In genomic region chrX:119177278-119177677, GRCh38 we compare ENCODE assay signal across 35 cellular contexts. TPM values are rescaled to one million over a fixed set of nuclear protein-coding genes. Genes with fewer than 3 reads are reported as not detected.
"Had no signal": no experiment of that assay in that cellular context is flagged by ENCODE, and none has a peak within 500 bp of the region (broad histone marks: within the 10 kb centered on the region; RNA-seq: fewer than 3 reads in every experiment).

No MANE protein-coding gene starts in this region.

- H3K9me3 Mint-ChIP-seq: activated B cell treated with CpG ODN at 0.5 μM for 24 hours; activated CD4-positive, alpha-beta memory T cell treated with anti-CD3 and anti-CD28 coated beads for 36 hours; activated CD4-positive, alpha-beta T cell treated with anti-CD3 and anti-CD28 coated beads, Interleukin-2, amount 10 ng/mL, durations not matched to agents 24 days and 14 days; activated CD8-positive, alpha-beta T cell treated with anti-CD3 and anti-CD28 coated beads for 36 hours; activated naive CD4-positive, alpha-beta T cell treated with anti-CD3 and anti-CD28 coated beads, Interleukin-2, amount 10 ng/mL, durations not matched to agents 7 days and 5 days; activated naive CD4-positive, alpha-beta T cell treated with anti-CD3 and anti-CD28 coated beads, Interleukin-2, amount 50 U/mL, for 24 hours; activated naive CD8-positive, alpha-beta T cell treated with anti-CD3 and anti-CD28 coated beads, Interleukin-2, amount 10 ng/mL, durations not matched to agents 7 days and 5 days; activated T-cell treated with anti-CD3 and anti-CD28 coated beads, Interleukin-2, amount 50 U/mL, for 4 hours; activated T-cell treated with anti-CD3 and anti-CD28 coated beads, Interleukin-2, amount 50 U/mL, for 72 hours; activated T-helper 1 cell treated with anti-CD3 and anti-CD28 coated beads, Interleukin-12 subunit alpha, Interleukin-12 subunit beta, Interleukin-2, Interleukin-4 antibody, amounts not matched to agents 30 ng/mL and 10 ng/mL and 1 ng/mL, durations not matched to agents 14 hours and 24 hours and 36 hours; activated T-helper 17 cell treated with anti-CD3 and anti-CD28 coated beads, Interleukin-2, amount 50 U/mL, for 72 hours; T-helper 1 cell treated with Interleukin-12 subunit alpha and Interleukin-12 subunit beta and Interleukin-4 antibody, amounts not matched to agents 30 μg/mL and 1 μg/mL, for 36 hours; T-helper 2 cell treated with Interferon-gamma antibody and Interleukin-4, amounts not matched to agents 5 μg/mL and 100 μg/mL, for 36 hours had no signal

- H3K36me3 Mint-ChIP-seq: activated CD4-positive, alpha-beta memory T cell treated with anti-CD3 and anti-CD28 coated beads for 36 hours; activated naive CD4-positive, alpha-beta T cell treated with anti-CD3 and anti-CD28 coated beads, Interleukin-2, amount 10 ng/mL, durations not matched to agents 7 days and 5 days; activated naive CD4-positive, alpha-beta T cell treated with anti-CD3 and anti-CD28 coated beads, Interleukin-2, amount 50 U/mL, for 24 hours; activated naive CD8-positive, alpha-beta T cell treated with anti-CD3 and anti-CD28 coated beads, Interleukin-2, amount 10 ng/mL, durations not matched to agents 7 days and 5 days had no signal

- H3K4me3 Mint-ChIP-seq: activated B cell treated with CpG ODN at 0.5 μM for 24 hours; activated CD4-positive, alpha-beta memory T cell treated with anti-CD3 and anti-CD28 coated beads for 36 hours; activated CD4-positive, alpha-beta T cell treated with anti-CD3 and anti-CD28 coated beads, Interleukin-2, amount 10 ng/mL, durations not matched to agents 24 days and 14 days; activated CD8-positive, alpha-beta T cell treated with anti-CD3 and anti-CD28 coated beads for 36 hours; activated naive CD4-positive, alpha-beta T cell treated with anti-CD3 and anti-CD28 coated beads, Interleukin-2, amount 10 ng/mL, durations not matched to agents 7 days and 5 days; activated naive CD4-positive, alpha-beta T cell treated with anti-CD3 and anti-CD28 coated beads, Interleukin-2, amount 50 U/mL, for 24 hours; activated naive CD8-positive, alpha-beta T cell; activated naive CD8-positive, alpha-beta T cell treated with anti-CD3 and anti-CD28 coated beads, Interleukin-2, amount 10 ng/mL, durations not matched to agents 7 days and 5 days; activated T-cell treated with anti-CD3 and anti-CD28 coated beads, Interleukin-2, amount 50 U/mL, for 4 hours; activated T-cell treated with anti-CD3 and anti-CD28 coated beads, Interleukin-2, amount 50 U/mL, for 72 hours; activated T-helper 1 cell treated with anti-CD3 and anti-CD28 coated beads, Interleukin-12 subunit alpha, Interleukin-12 subunit beta, Interleukin-2, Interleukin-4 antibody, amounts not matched to agents 30 ng/mL and 10 ng/mL and 1 ng/mL, durations not matched to agents 14 hours and 24 hours and 36 hours; activated T-helper 17 cell treated with anti-CD3 and anti-CD28 coated beads, Interleukin-2, amount 50 U/mL, for 72 hours; T-helper 1 cell treated with Interleukin-12 subunit alpha and Interleukin-12 subunit beta and Interleukin-4 antibody, amounts not matched to agents 30 μg/mL and 1 μg/mL, for 36 hours; T-helper 2 cell treated with Interferon-gamma antibody and Interleukin-4, amounts not matched to agents 5 μg/mL and 100 μg/mL, for 36 hours had no signal

- H3K27ac Mint-ChIP-seq: activated B cell treated with CpG ODN at 0.5 μM for 24 hours; activated CD4-positive, alpha-beta memory T cell treated with anti-CD3 and anti-CD28 coated beads for 36 hours; activated CD4-positive, alpha-beta T cell treated with anti-CD3 and anti-CD28 coated beads, Interleukin-2, amount 10 ng/mL, durations not matched to agents 24 days and 14 days; activated CD8-positive, alpha-beta T cell treated with anti-CD3 and anti-CD28 coated beads for 36 hours; activated naive CD4-positive, alpha-beta T cell treated with anti-CD3 and anti-CD28 coated beads, Interleukin-2, amount 10 ng/mL, durations not matched to agents 7 days and 5 days; activated naive CD4-positive, alpha-beta T cell treated with anti-CD3 and anti-CD28 coated beads, Interleukin-2, amount 50 U/mL, for 24 hours; activated naive CD8-positive, alpha-beta T cell; activated naive CD8-positive, alpha-beta T cell treated with anti-CD3 and anti-CD28 coated beads, Interleukin-2, amount 10 ng/mL, durations not matched to agents 7 days and 5 days; activated T-cell treated with anti-CD3 and anti-CD28 coated beads, Interleukin-2, amount 50 U/mL, for 72 hours; activated T-helper 1 cell treated with anti-CD3 and anti-CD28 coated beads, Interleukin-12 subunit alpha, Interleukin-12 subunit beta, Interleukin-2, Interleukin-4 antibody, amounts not matched to agents 30 ng/mL and 10 ng/mL and 1 ng/mL, durations not matched to agents 14 hours and 24 hours and 36 hours; activated T-helper 17 cell treated with anti-CD3 and anti-CD28 coated beads, Interleukin-2, amount 50 U/mL, for 72 hours; T-helper 1 cell treated with Interleukin-12 subunit alpha and Interleukin-12 subunit beta and Interleukin-4 antibody, amounts not matched to agents 30 μg/mL and 1 μg/mL, for 36 hours; T-helper 2 cell treated with Interferon-gamma antibody and Interleukin-4, amounts not matched to agents 5 μg/mL and 100 μg/mL, for 36 hours had no signal

- DNase-seq: activated B cell treated with CpG ODN at 0.5 μM for 24 hours; activated CD4-positive, alpha-beta memory T cell treated with anti-CD3 and anti-CD28 coated beads for 36 hours; activated CD4-positive, alpha-beta T cell treated with anti-CD3 and anti-CD28 coated beads for 4 hours; activated CD4-positive, alpha-beta T cell treated with anti-CD3 and anti-CD28 coated beads, Interleukin-2, amount 10 ng/mL, durations not matched to agents 24 days and 14 days; activated CD4-positive, alpha-beta T cell treated with anti-CD3 and anti-CD28 coated beads, Interleukin-2, amount 50 U/mL, for 1 hour; activated CD4-positive, alpha-beta T cell treated with anti-CD3 and anti-CD28 coated beads, Interleukin-2, amount 50 U/mL, for 4 hours; activated CD4-positive, CD25-positive, alpha-beta regulatory T cell treated with anti-CD3 and anti-CD28 coated beads, Interleukin-2, amount 50 U/mL, for 72 hours; activated CD8-positive, alpha-beta memory T cell treated with anti-CD3 and anti-CD28 coated beads, Interleukin-2, amount 50 U/mL, for 4 hours; activated CD8-positive, alpha-beta T cell treated with anti-CD3 and anti-CD28 coated beads for 36 hours; activated effector memory CD4-positive, alpha-beta T cell treated with anti-CD3 and anti-CD28 coated beads, Interleukin-2, amount 50 U/mL, for 16 hours; activated naive CD4-positive, alpha-beta T cell treated with anti-CD3 and anti-CD28 coated beads, Interleukin-2, amount 10 ng/mL, durations not matched to agents 7 days and 5 days; activated naive CD4-positive, alpha-beta T cell treated with Interleukin-2 at 50 U/mL for 16 hours; activated naive CD8-positive, alpha-beta T cell treated with anti-CD3 and anti-CD28 coated beads, Interleukin-2, amount 10 ng/mL, durations not matched to agents 7 days and 5 days; activated T-cell treated with anti-CD3 and anti-CD28 coated beads for 4 hours; activated T-cell treated with anti-CD3 and anti-CD28 coated beads, Interleukin-2, amount 50 U/mL, for 1 hour; activated T-cell treated with anti-CD3 and anti-CD28 coated beads, Interleukin-2, amount 50 U/mL, for 4 hours; activated T-cell treated with anti-CD3 and anti-CD28 coated beads, Interleukin-2, amount 50 U/mL, for 72 hours; adrenal gland; amniotic stem cell; aorta; body of pancreas; brain microvascular endothelial cell; central memory CD4-positive, alpha-beta T cell; SW 1271; T-helper 1 cell; T-helper 2 cell; T-helper 9 cell had no signal

- ATAC-seq: activated CD8-positive, alpha-beta T cell treated with anti-CD3 and anti-CD28 coated beads for 36 hours; activated T-cell treated with anti-CD3 and anti-CD28 coated beads, Interleukin-2, amount 50 U/mL, for 4 hours; activated T-cell treated with anti-CD3 and anti-CD28 coated beads, Interleukin-2, amount 50 U/mL, for 72 hours; activated T-helper 17 cell treated with anti-CD3 and anti-CD28 coated beads, Interleukin-2, amount 50 U/mL, for 72 hours; body of pancreas had no signal

- H3K27me3 Mint-ChIP-seq: activated B cell treated with CpG ODN at 0.5 μM for 24 hours; activated CD4-positive, alpha-beta memory T cell treated with anti-CD3 and anti-CD28 coated beads for 36 hours; activated CD4-positive, alpha-beta T cell treated with anti-CD3 and anti-CD28 coated beads, Interleukin-2, amount 10 ng/mL, durations not matched to agents 24 days and 14 days; activated naive CD4-positive, alpha-beta T cell treated with anti-CD3 and anti-CD28 coated beads, Interleukin-2, amount 10 ng/mL, durations not matched to agents 7 days and 5 days; activated naive CD4-positive, alpha-beta T cell treated with anti-CD3 and anti-CD28 coated beads, Interleukin-2, amount 50 U/mL, for 24 hours; activated T-helper 17 cell treated with anti-CD3 and anti-CD28 coated beads, Interleukin-2, amount 50 U/mL, for 72 hours had no signal

- H3K4me1 Mint-ChIP-seq: activated B cell treated with CpG ODN at 0.5 μM for 24 hours; activated CD4-positive, alpha-beta T cell treated with anti-CD3 and anti-CD28 coated beads, Interleukin-2, amount 10 ng/mL, durations not matched to agents 24 days and 14 days; activated naive CD4-positive, alpha-beta T cell treated with anti-CD3 and anti-CD28 coated beads, Interleukin-2, amount 10 ng/mL, durations not matched to agents 7 days and 5 days; activated naive CD4-positive, alpha-beta T cell treated with anti-CD3 and anti-CD28 coated beads, Interleukin-2, amount 50 U/mL, for 24 hours; activated naive CD8-positive, alpha-beta T cell treated with anti-CD3 and anti-CD28 coated beads, Interleukin-2, amount 10 ng/mL, durations not matched to agents 7 days and 5 days; activated T-helper 17 cell treated with anti-CD3 and anti-CD28 coated beads, Interleukin-2, amount 50 U/mL, for 72 hours had no signal

RNA-seq across cellular contexts. Expression of gene KIAA1210, which starts 49.7 kb away (rescaled TPM):
- total RNA-seq: activated B cell treated with CpG ODN at 0.5 μM for 24 hours; activated CD4-positive, alpha-beta memory T cell treated with anti-CD3 and anti-CD28 coated beads for 36 hours; activated CD4-positive, alpha-beta T cell treated with anti-CD3 and anti-CD28 coated beads, Interleukin-2, amount 10 ng/mL, durations not matched to agents 24 days and 14 days; activated CD8-positive, alpha-beta memory T cell treated with anti-CD3 and anti-CD28 coated beads for 36 hours; activated CD8-positive, alpha-beta T cell treated with anti-CD3 and anti-CD28 coated beads for 36 hours; activated naive CD8-positive, alpha-beta T cell treated with anti-CD3 and anti-CD28 coated beads, Interleukin-2, amount 10 ng/mL, durations not matched to agents 7 days and 5 days; activated T-cell treated with anti-CD3 and anti-CD28 coated beads, Interleukin-2, amount 50 U/mL, for 4 hours; activated T-cell treated with anti-CD3 and anti-CD28 coated beads, Interleukin-2, amount 50 U/mL, for 72 hours; activated T-helper 1 cell treated with anti-CD3 and anti-CD28 coated beads, Interleukin-12 subunit alpha, Interleukin-12 subunit beta, Interleukin-2, Interleukin-4 antibody, amounts not matched to agents 30 ng/mL and 10 ng/mL and 1 ng/mL, durations not matched to agents 14 hours and 24 hours and 36 hours; activated T-helper 17 cell treated with anti-CD3 and anti-CD28 coated beads, Interleukin-2, amount 50 U/mL, for 72 hours; aorta; astrocyte; body of pancreas had no signal
